In genomic region chr2:42984081-42984480, GRCh38 we compare ENCODE assay signal across 2 cellular contexts.
TF ChIP-seq lines count a peak whose summit lies in the region.

No MANE protein-coding gene starts in this region.

TF ChIP-seq in SK-N-SH, 30 proteins besides CTCF, POLR2A, EP300 and RAD21 (continued from another document):
- TF ChIP-seq, protein P1, sequence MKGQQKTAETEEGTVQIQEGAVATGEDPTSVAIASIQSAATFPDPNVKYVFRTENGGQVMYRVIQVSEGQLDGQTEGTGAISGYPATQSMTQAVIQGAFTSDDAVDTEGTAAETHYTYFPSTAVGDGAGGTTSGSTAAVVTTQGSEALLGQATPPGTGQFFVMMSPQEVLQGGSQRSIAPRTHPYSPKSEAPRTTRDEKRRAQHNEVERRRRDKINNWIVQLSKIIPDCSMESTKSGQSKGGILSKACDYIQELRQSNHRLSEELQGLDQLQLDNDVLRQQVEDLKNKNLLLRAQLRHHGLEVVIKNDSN (IDR thresholded peaks at IDR 0.05; ENCODE audit: borderline replicate concordance, low read depth) = no peak
- TF ChIP-seq EZH2phosphoT487 (IDR thresholded peaks at IDR 0.05; ENCODE audit: borderline replicate concordance, low read depth) (no peak), GABPA (IDR thresholded peaks at IDR 0.05; ENCODE audit: low read depth) (no peak), MXI1 (IDR thresholded peaks at IDR 0.05; ENCODE audit: low read depth, low read length) (peak; percentile 27; the same call in 1 of the 2 replicates), RXRA (IDR thresholded peaks at IDR 0.05; ENCODE audit: borderline replicate concordance, low read depth) (no peak)
- TF ChIP-seq, protein P2, sequence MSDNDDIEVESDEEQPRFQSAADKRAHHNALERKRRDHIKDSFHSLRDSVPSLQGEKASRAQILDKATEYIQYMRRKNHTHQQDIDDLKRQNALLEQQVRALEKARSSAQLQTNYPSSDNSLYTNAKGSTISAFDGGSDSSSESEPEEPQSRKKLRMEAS (IDR thresholded peaks at IDR 0.05; ENCODE audit: low read depth) = no peak
- TF ChIP-seq, protein P3, sequence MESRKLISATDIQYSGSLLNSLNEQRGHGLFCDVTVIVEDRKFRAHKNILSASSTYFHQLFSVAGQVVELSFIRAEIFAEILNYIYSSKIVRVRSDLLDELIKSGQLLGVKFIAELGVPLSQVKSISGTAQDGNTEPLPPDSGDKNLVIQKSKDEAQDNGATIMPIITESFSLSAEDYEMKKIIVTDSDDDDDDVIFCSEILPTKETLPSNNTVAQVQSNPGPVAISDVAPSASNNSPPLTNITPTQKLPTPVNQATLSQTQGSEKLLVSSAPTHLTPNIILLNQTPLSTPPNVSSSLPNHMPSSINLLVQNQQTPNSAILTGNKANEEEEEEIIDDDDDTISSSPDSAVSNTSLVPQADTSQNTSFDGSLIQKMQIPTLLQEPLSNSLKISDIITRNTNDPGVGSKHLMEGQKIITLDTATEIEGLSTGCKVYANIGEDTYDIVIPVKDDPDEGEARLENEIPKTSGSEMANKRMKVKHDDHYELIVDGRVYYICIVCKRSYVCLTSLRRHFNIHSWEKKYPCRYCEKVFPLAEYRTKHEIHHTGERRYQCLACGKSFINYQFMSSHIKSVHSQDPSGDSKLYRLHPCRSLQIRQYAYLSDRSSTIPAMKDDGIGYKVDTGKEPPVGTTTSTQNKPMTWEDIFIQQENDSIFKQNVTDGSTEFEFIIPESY (IDR thresholded peaks at IDR 0.05; ENCODE audit: borderline replicate concordance, low read depth) = no peak

TF ChIP-seq in SK-N-SH treated with all-trans-retinoic acid at 6 μM for 48 hours, 23 proteins besides CTCF, POLR2A, EP300 and RAD21 (continued from another document):
- TF ChIP-seq, protein P4, sequence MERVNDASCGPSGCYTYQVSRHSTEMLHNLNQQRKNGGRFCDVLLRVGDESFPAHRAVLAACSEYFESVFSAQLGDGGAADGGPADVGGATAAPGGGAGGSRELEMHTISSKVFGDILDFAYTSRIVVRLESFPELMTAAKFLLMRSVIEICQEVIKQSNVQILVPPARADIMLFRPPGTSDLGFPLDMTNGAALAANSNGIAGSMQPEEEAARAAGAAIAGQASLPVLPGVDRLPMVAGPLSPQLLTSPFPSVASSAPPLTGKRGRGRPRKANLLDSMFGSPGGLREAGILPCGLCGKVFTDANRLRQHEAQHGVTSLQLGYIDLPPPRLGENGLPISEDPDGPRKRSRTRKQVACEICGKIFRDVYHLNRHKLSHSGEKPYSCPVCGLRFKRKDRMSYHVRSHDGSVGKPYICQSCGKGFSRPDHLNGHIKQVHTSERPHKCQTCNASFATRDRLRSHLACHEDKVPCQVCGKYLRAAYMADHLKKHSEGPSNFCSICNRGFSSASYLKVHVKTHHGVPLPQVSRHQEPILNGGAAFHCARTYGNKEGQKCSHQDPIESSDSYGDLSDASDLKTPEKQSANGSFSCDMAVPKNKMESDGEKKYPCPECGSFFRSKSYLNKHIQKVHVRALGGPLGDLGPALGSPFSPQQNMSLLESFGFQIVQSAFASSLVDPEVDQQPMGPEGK (CRISPR knock-in tag; IDR thresholded peaks at IDR 0.05; ENCODE audit: borderline replicate concordance) = no peak
- TF ChIP-seq ZNF565 (CRISPR knock-in tag; conservative IDR thresholded peaks at IDR 0.05; ENCODE audit: low read depth) = no peak
- no peak for TF ChIP-seq BACH2 (CRISPR knock-in tag; IDR thresholded peaks at IDR 0.05; ENCODE audit: borderline replicate concordance)
- no peak for TF ChIP-seq CSDC2 (CRISPR knock-in tag; IDR thresholded peaks at IDR 0.05)
- TF ChIP-seq GLIS3 (CRISPR knock-in tag; IDR thresholded peaks at IDR 0.05) = no peak
- no peak for TF ChIP-seq POU6F1 (CRISPR knock-in tag; IDR thresholded peaks at IDR 0.05; ENCODE audit: borderline replicate concordance, low read depth)
- no peak for TF ChIP-seq ZNF8 (CRISPR knock-in tag; IDR thresholded peaks at IDR 0.05)
- TF ChIP-seq ZNF70 (CRISPR knock-in tag; IDR thresholded peaks at IDR 0.05) = no peak
- TF ChIP-seq ISL1 (CRISPR knock-in tag; IDR thresholded peaks at IDR 0.05) = no peak
- TF ChIP-seq ZFP3 (CRISPR knock-in tag; IDR thresholded peaks at IDR 0.05) = no peak
- TF ChIP-seq CSRNP3 (CRISPR knock-in tag; IDR thresholded peaks at IDR 0.05) = no peak
- TF ChIP-seq SNAI2 (CRISPR knock-in tag; IDR thresholded peaks at IDR 0.05) = no peak
